ENCODE assay signal across 2 cellular contexts in the genomic region with DNA sequence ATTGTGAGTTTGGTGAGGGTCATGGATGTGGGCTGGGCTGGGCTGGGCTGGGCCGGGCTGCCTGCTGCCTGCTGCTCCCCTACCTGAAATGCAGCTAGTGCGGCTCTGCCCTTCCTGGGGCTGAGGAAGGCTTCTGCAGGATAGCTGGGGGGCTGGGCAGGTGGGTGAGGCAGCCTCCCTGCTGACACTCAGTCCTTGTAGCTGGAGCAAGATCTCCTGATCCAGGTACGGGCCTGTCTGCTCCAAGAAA.
TF ChIP-seq lines count a peak whose summit lies in the region.

No MANE protein-coding gene starts in this region.

TF ChIP-seq in HepG2, 621 proteins besides CTCF, POLR2A, EP300 and RAD21 (continues in another document):
- TF ChIP-seq PHF5A (CRISPR knock-in tag; IDR thresholded peaks at IDR 0.05; ENCODE audit: low read depth, unreplicated experiment): peak; percentile 2
- TF ChIP-seq, protein P1, sequence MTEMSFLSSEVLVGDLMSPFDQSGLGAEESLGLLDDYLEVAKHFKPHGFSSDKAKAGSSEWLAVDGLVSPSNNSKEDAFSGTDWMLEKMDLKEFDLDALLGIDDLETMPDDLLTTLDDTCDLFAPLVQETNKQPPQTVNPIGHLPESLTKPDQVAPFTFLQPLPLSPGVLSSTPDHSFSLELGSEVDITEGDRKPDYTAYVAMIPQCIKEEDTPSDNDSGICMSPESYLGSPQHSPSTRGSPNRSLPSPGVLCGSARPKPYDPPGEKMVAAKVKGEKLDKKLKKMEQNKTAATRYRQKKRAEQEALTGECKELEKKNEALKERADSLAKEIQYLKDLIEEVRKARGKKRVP (CRISPR knock-in tag; IDR thresholded peaks at IDR 0.05): 0 out of 4 replicates have a peak, but pooled peaks of 1 of the 2 experiments have one; percentile 54
- peak; percentile 52; the same call in 1 of the 2 replicates for TF ChIP-seq ESRRA (CRISPR knock-in tag; IDR thresholded peaks at IDR 0.05; ENCODE audit: low read depth)
- 0 out of 2 replicates have a peak, but pooled peaks have one; percentile 82 for TF ChIP-seq ZNF607 (CRISPR knock-in tag; IDR thresholded peaks at IDR 0.05; ENCODE audit: borderline replicate concordance)
- TF ChIP-seq, protein P2, sequence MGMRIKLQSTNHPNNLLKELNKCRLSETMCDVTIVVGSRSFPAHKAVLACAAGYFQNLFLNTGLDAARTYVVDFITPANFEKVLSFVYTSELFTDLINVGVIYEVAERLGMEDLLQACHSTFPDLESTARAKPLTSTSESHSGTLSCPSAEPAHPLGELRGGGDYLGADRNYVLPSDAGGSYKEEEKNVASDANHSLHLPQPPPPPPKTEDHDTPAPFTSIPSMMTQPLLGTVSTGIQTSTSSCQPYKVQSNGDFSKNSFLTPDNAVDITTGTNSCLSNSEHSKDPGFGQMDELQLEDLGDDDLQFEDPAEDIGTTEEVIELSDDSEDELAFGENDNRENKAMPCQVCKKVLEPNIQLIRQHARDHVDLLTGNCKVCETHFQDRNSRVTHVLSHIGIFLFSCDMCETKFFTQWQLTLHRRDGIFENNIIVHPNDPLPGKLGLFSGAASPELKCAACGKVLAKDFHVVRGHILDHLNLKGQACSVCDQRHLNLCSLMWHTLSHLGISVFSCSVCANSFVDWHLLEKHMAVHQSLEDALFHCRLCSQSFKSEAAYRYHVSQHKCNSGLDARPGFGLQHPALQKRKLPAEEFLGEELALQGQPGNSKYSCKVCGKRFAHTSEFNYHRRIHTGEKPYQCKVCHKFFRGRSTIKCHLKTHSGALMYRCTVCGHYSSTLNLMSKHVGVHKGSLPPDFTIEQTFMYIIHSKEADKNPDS (CRISPR knock-in tag; IDR thresholded peaks at IDR 0.05): peak; percentile 82; the same call in 1 of the 2 replicates
- TF ChIP-seq RNF2 (conservative IDR thresholded peaks at IDR 0.05; ENCODE audit: low read depth): no peak
- TF ChIP-seq, protein P3, sequence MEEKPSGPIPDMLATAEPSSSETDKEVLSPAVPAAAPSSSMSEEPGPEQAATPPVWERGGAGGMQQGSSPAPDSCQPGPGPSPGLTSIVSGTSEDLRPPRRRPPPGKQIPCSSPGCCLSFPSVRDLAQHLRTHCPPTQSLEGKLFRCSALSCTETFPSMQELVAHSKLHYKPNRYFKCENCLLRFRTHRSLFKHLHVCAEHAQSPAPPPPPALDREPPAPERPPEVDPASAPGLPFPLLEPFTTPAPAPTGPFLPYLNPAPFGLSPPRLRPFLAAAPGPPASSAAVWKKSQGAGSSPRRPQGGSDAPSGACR (CRISPR knock-in tag; IDR thresholded peaks at IDR 0.05): 0 out of 2 replicates have a peak, but pooled peaks have one; percentile 54
- no peak for TF ChIP-seq DMAP1 (CRISPR knock-in tag; IDR thresholded peaks at IDR 0.05)
- no peak for TF ChIP-seq RXRA (CRISPR knock-in tag; IDR thresholded peaks at IDR 0.05)
- no peak for TF ChIP-seq POGZ (CRISPR knock-in tag; IDR thresholded peaks at IDR 0.05)
- TF ChIP-seq ZNF234 (CRISPR knock-in tag; conservative IDR thresholded peaks at IDR 0.05): 0 out of 2 replicates have a peak, but pooled peaks have one; percentile 9
- TF ChIP-seq ZNF570 (CRISPR knock-in tag; IDR thresholded peaks at IDR 0.05; ENCODE audit: borderline replicate concordance): 0 out of 2 replicates have a peak, but pooled peaks have one; percentile 12
- TF ChIP-seq ZFP36 (IDR thresholded peaks at IDR 0.05; ENCODE audit: borderline replicate concordance, low read depth, low read length, partially characterized antibody): no peak
- TF ChIP-seq TOPORS (CRISPR knock-in tag; IDR thresholded peaks at IDR 0.05): 0 out of 2 replicates have a peak, but pooled peaks have one; percentile 12

TF ChIP-seq in GM12891, 5 proteins besides CTCF, POLR2A, EP300 and RAD21:
- TF ChIP-seq POLR2AphosphoS5 (IDR thresholded peaks at IDR 0.05; ENCODE audit: low read depth, low read length) (no peak), TAF1 (IDR thresholded peaks at IDR 0.05; ENCODE audit: low read depth, low read length) (no peak), POU2F2 (IDR thresholded peaks at IDR 0.05; ENCODE audit: low read depth, low read length) (no peak), SPI1 (IDR thresholded peaks at IDR 0.05; ENCODE audit: low read depth, low read length) (no peak), PAX5 (IDR thresholded peaks at IDR 0.05; ENCODE audit: insufficient read depth, low read length, severe bottlenecking) (no peak)
